ENCODE assay signal across 18 cellular contexts in the genomic region with DNA sequence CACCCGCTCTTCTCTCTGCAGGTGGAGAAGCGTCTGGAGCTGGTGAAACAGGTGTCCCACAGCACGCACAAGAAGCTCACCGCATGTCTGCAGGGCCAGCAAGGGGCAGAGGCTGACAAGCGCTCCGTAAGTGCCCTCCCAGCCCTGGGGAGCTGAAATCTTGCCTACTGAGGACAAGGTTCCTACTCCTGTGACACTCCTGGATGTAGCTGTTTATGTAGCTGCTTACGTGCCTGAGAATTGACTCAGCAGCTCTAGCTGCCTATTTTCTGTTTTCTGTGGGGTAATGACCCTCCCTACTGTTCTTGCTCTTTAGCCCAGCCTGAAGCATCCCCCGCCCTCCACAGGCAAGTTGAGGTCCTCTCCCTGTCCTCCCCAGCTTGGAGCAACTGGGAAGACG.
DNase-seq lines count a peak whose midpoint lies in the region; TF ChIP-seq lines count a peak whose summit lies in the region.
"Had no signal": no experiment of that assay in that cellular context is flagged by ENCODE, and none has a peak within 500 bp of the region (broad histone marks: within the 10 kb centered on the region; RNA-seq: fewer than 3 reads in every experiment).

No MANE protein-coding gene starts in this region.

- TF ChIP-seq CTCF in H9 (conservative IDR thresholded peaks at IDR 0.05) = no peak

- H2BK5ac ChIP-seq in H9 (ENCODE audit: insufficient read length, low read length) (no peak overlapping the region), mesendoderm (ENCODE audit: low read length) (no peak overlapping the region)

- no peak overlapping the region for H3K23ac ChIP-seq in H9 (ENCODE audit: insufficient read length, low read depth, low read length)
- no peak overlapping the region for H3K23ac ChIP-seq in mesendoderm (ENCODE audit: low read length)

- H2AFZ ChIP-seq in H9 (ENCODE audit: low read length) (no peak overlapping the region), GM23248 (no peak overlapping the region)

- H3K4me2 ChIP-seq in H9 (ENCODE audit: insufficient read depth, insufficient read length, low read length) = no peak overlapping the region
- H3K4me2 ChIP-seq in mesendoderm (ENCODE audit: low read length) = no peak overlapping the region
- H3K4me2 ChIP-seq in GM23248 (ENCODE audit: unreplicated experiment) = no peak overlapping the region

- H2BK12ac ChIP-seq in H9 (ENCODE audit: insufficient read length, low read depth, low read length) = no peak overlapping the region

- H3F3A ChIP-seq in GM23248 (ENCODE audit: insufficient read depth) = no peaks in the 10 kb centered on the region

- no peak overlapping the region for H3K4me3 ChIP-seq in mesendoderm (ENCODE audit: low read length)
- no peak overlapping the region for H3K4me3 ChIP-seq in GM23248
- H3K4me3 ChIP-seq: K562 had no signal

- H3K27me3 ChIP-seq in H9 (ENCODE audit: insufficient read depth, low read length) (no peaks in the 10 kb centered on the region), mesendoderm (ENCODE audit: insufficient read depth, low read length, poor library complexity) (no peaks in the 10 kb centered on the region), GM23248 (replicated peaks; ENCODE audit: insufficient read depth) (no peaks in the 10 kb centered on the region)

- H3K4me3 Mint-ChIP-seq in H9 = no peak overlapping the region
- H3K4me3 Mint-ChIP-seq: CD14-positive monocyte; CD8-positive, alpha-beta T cell; HFFc6 had no signal

- no peaks in the 10 kb centered on the region for H3K23me2 ChIP-seq in H9 (ENCODE audit: insufficient read length, low read depth, low read length, poor library complexity, severe bottlenecking)

- no peaks in the 10 kb centered on the region for H3K36me3 ChIP-seq in mesendoderm (ENCODE audit: control insufficient read depth, insufficient read depth, low read length)
- no peaks in the 10 kb centered on the region for H3K36me3 ChIP-seq in GM23248 (ENCODE audit: low read depth)

- H3K56ac ChIP-seq in H9 (ENCODE audit: insufficient read length, low read depth, low read length) (no peak overlapping the region), mesendoderm (ENCODE audit: low read length) (no peak overlapping the region)

- H3K14ac ChIP-seq in H9 (ENCODE audit: insufficient read depth, low read length) = peak overlapping the region; percentile 72

- DNase-seq in DMS79 (lab: John Stamatoyannopoulos, UW) (peak; percentile 25), DMS79 treated with DMSO at 0.1 percent for 48 hours (lab: John Stamatoyannopoulos, UW) (no peak), H9 (peak; percentile 42), RPMI8226 (peak; percentile 19), mesendoderm (peak; percentile 28), GM23248 (no peak), iPS-NIHi7 (ENCODE audit: extremely low spot score) (no peak)
- DNase-seq in stimulated activated CD4-positive, alpha-beta T cell treated with anti-CD3 and anti-CD28 coated beads, Interleukin-1b, Interleukin-23, amount 100 ng/mL, for 48 hours = no peak
- DNase-seq: CD8-positive, alpha-beta T cell; COR-L47; DMS153; GOT3; HCEC 1CT; HFFc6 had no signal

- peak overlapping the region; percentile 55 for H3K18ac ChIP-seq in H9 (ENCODE audit: insufficient read length, low read depth, low read length)
- no peak overlapping the region for H3K18ac ChIP-seq in mesendoderm (ENCODE audit: low read length)

- H3K9me3 ChIP-seq in H9 (ENCODE audit: control insufficient read depth, low read depth, low read length) = no peaks in the 10 kb centered on the region
- no peaks in the 10 kb centered on the region for H3K9me3 ChIP-seq in GM23248 (ENCODE audit: low read depth)

- H3K27me3 Mint-ChIP-seq in H9 (ENCODE audit: low read depth) = no peaks in the 10 kb centered on the region

- WGBS in H9 (ENCODE audit: extremely low coverage, insufficient read length, low lambda C conversion rate) = no CpG with 5 or more reads among the region's 9 CpGs
- no CpG with 5 or more reads among the region's 9 CpGs for WGBS in mesendoderm (ENCODE audit: extremely low coverage, insufficient coverage, low lambda C conversion rate)
- 53 to 58% methylated on average over 9 of the region's 9 CpGs for WGBS in GM23248 (ENCODE audit: low coverage in 1 of 2, low lambda C conversion rate in 2 of 2, missing lambda C conversion rate in 2 of 2), 2 experiments

- in situ Hi-C loops in GM23248 (cut with MboI) = no loop called here

- H3K36me3 Mint-ChIP-seq in H9 (ENCODE audit: insufficient read depth in 1 of 3, low read depth in 3 of 3) = peaks cover 6 to 22% (median 18%) of the 10 kb centered on the region in 3 experiments
- H3K36me3 Mint-ChIP-seq: CD14-positive monocyte; CD8-positive, alpha-beta T cell had no signal

- no peaks in the 10 kb centered on the region for H3K4me1 ChIP-seq in H9 (ENCODE audit: insufficient read depth, low read length)
- no peaks in the 10 kb centered on the region for H3K4me1 ChIP-seq in mesendoderm (ENCODE audit: control insufficient read depth, low read depth, low read length)
- H3K4me1 ChIP-seq in GM23248 (ENCODE audit: insufficient read depth) = no peaks in the 10 kb centered on the region

- H4K20me1 ChIP-seq in H9 (ENCODE audit: control insufficient read depth, insufficient read depth, insufficient read length) = no peaks in the 10 kb centered on the region
- H4K20me1 ChIP-seq in GM23248 (ENCODE audit: insufficient read depth) = no peaks in the 10 kb centered on the region

- H3K79me2 ChIP-seq in H9 (ENCODE audit: insufficient read depth, low read length) (no peaks in the 10 kb centered on the region), mesendoderm (ENCODE audit: control insufficient read depth, insufficient read depth, low read length) (no peaks in the 10 kb centered on the region), GM23248 (ENCODE audit: insufficient read depth) (no peaks in the 10 kb centered on the region)

- H3K4me1 Mint-ChIP-seq in H9 = peaks cover 30 to 32% of the 10 kb centered on the region in 2 experiments
- H3K4me1 Mint-ChIP-seq: CD14-positive monocyte had no signal

- no peak overlapping the region for H2BK20ac ChIP-seq in H9 (ENCODE audit: low read depth, low read length, poor library complexity, severe bottlenecking)

- H3K27ac ChIP-seq in H9 (ENCODE audit: insufficient read length, low read depth, low read length) = no peak overlapping the region
- H3K27ac ChIP-seq in mesendoderm (ENCODE audit: low read depth, low read length) = no peak overlapping the region
- no peak overlapping the region for H3K27ac ChIP-seq in GM23248
- H3K27ac ChIP-seq: 22Rv1, HL-60 had no signal

- H3K9me3 Mint-ChIP-seq in H9 = peaks cover 8 to 10% of the 10 kb centered on the region in 2 experiments

- no peak overlapping the region for H3K4ac ChIP-seq in H9 (ENCODE audit: low read depth, low read length)
- H3K4ac ChIP-seq in mesendoderm (ENCODE audit: low read depth, low read length) = no peak overlapping the region

- H2BK120ac ChIP-seq in H9 (ENCODE audit: low read depth, low read length, poor library complexity, severe bottlenecking) (no peak overlapping the region), mesendoderm (ENCODE audit: low read depth, low read length) (no peak overlapping the region)

- no peak overlapping the region for H4K5ac ChIP-seq in H9 (ENCODE audit: insufficient read length, low read depth, low read length)
- H4K5ac ChIP-seq in mesendoderm (ENCODE audit: low read length) = no peak overlapping the region

- H3K9me2 ChIP-seq in GM23248 (ENCODE audit: insufficient read depth) = no peaks in the 10 kb centered on the region

- H4K8ac ChIP-seq in H9 (replicated peaks; ENCODE audit: insufficient read length, low read depth, low read length) (no peak overlapping the region), mesendoderm (ENCODE audit: low read depth, low read length) (no peak overlapping the region)

- H3T11ph ChIP-seq in H9 (ENCODE audit: low read length) = no peak overlapping the region

- H3K79me1 ChIP-seq in H9 (ENCODE audit: insufficient read depth, low read depth, low read length, poor library complexity, severe bottlenecking) = no peaks in the 10 kb centered on the region
- H3K79me1 ChIP-seq in mesendoderm (ENCODE audit: low read length) = no peaks in the 10 kb centered on the region

- peak overlapping the region in 2 of 3 experiments; percentile 68 to 84; a peak in 4 of 7 replicates for H3K27ac Mint-ChIP-seq in H9
- H3K27ac Mint-ChIP-seq: CD14-positive monocyte; CD8-positive, alpha-beta T cell; HFFc6 had no signal

- no peak overlapping the region for H4K91ac ChIP-seq in H9 (ENCODE audit: insufficient read length, low read depth, low read length)

- H2AK5ac ChIP-seq in H9 (ENCODE audit: insufficient read length, low read length) = no peak overlapping the region
- no peak overlapping the region for H2AK5ac ChIP-seq in mesendoderm (ENCODE audit: low read length)

- H2BK15ac ChIP-seq in H9 (ENCODE audit: low read depth, low read length) = no peak overlapping the region; the same call in 1 of the 2 replicates
- no peak overlapping the region for H2BK15ac ChIP-seq in mesendoderm (replicated peaks; ENCODE audit: low read depth)

- H3K9ac ChIP-seq in H9 (ENCODE audit: extremely low read depth, insufficient read length, low read length) = no peak overlapping the region
- H3K9ac ChIP-seq in mesendoderm (ENCODE audit: low read length) = no peak overlapping the region
- H3K9ac ChIP-seq in GM23248 = no peak overlapping the region

Comparison
In these comparisons a context has a peak if more than half of its experiments do, and no peak if none do; other contexts are left out.
1. DNase-seq: peak in DMS79 (single experiment), H9 (single experiment), RPMI8226 (single experiment) and mesendoderm (single experiment); none in DMS79 treated with DMSO at 0.1 percent for 48 hours (single experiment), stimulated activated CD4-positive, alpha-beta T cell treated with anti-CD3 and anti-CD28 coated beads, Interleukin-1b, Interleukin-23, amount 100 ng/mL, for 48 hours (single experiment), GM23248 (single experiment) and iPS-NIHi7 (single experiment).